1 cellular context compared by ENCODE assay signal in the genomic region with DNA sequence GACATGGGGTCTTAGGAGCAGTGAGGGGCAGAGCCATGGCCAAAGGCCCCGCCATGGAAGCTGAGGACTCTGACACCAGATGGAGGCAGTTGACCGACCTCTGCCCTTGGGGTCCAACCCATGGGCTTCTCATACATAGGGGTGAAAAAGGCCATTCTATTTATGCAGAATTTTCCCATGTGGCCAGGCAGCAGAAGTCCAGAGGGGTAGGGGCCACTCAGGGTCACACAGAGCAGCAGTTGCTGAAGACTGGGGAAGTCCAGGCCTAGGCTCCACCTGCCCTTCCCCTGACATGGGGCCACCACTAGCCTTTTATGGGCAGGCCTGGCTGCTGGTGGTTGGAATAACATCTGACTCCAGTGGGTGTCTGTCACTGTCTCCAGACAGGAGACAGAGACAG.
TF ChIP-seq lines count a peak whose summit lies in the region.

No MANE protein-coding gene starts in this region.

TF ChIP-seq in HepG2, 621 proteins besides CTCF, POLR2A, EP300 and RAD21:
- TF ChIP-seq HNF4A (CRISPR knock-in tag; IDR thresholded peaks at IDR 0.05) (0 out of 2 replicates have a peak, but pooled peaks have one; percentile 4), DNMT1 (CRISPR knock-in tag; IDR thresholded peaks at IDR 0.05) (no peak), SRF (IDR thresholded peaks at IDR 0.05; ENCODE audit: low read depth, low read length) (peak; percentile 81), AKAP8 (CRISPR knock-in tag; IDR thresholded peaks at IDR 0.05) (no peak), ZBTB21 (CRISPR knock-in tag; IDR thresholded peaks at IDR 0.05) (no peak), HHEX (CRISPR knock-in tag; IDR thresholded peaks at IDR 0.05) (no peak), ZNF543 (CRISPR knock-in tag; IDR thresholded peaks at IDR 0.05) (no peak), PLRG1 (conservative IDR thresholded peaks at IDR 0.05) (no peak), CREM (IDR thresholded peaks at IDR 0.05) (no peak), CREM (CRISPR knock-in tag; IDR thresholded peaks at IDR 0.05) (no peak), ZNF83 (CRISPR knock-in tag; IDR thresholded peaks at IDR 0.05; ENCODE audit: borderline replicate concordance) (no peak), XRCC5 (optimal IDR thresholded peaks at IDR 0.05; ENCODE audit: low read length) (no peak), ZNF703 (CRISPR knock-in tag; IDR thresholded peaks at IDR 0.05; ENCODE audit: borderline replicate concordance) (no peak), THAP11 (CRISPR knock-in tag; IDR thresholded peaks at IDR 0.05) (no peak), ZNF451 (CRISPR knock-in tag; IDR thresholded peaks at IDR 0.05) (no peak)
- TF ChIP-seq, protein P1, sequence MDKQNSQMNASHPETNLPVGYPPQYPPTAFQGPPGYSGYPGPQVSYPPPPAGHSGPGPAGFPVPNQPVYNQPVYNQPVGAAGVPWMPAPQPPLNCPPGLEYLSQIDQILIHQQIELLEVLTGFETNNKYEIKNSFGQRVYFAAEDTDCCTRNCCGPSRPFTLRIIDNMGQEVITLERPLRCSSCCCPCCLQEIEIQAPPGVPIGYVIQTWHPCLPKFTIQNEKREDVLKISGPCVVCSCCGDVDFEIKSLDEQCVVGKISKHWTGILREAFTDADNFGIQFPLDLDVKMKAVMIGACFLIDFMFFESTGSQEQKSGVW (CRISPR knock-in tag; IDR thresholded peaks at IDR 0.05; ENCODE audit: borderline replicate concordance): no peak
- TF ChIP-seq, protein P2, sequence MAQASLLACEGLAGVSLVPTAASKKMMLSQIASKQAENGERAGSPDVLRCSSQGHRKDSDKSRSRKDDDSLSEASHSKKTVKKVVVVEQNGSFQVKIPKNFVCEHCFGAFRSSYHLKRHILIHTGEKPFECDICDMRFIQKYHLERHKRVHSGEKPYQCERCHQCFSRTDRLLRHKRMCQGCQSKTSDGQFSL (CRISPR knock-in tag; IDR thresholded peaks at IDR 0.05): no peak
- TF ChIP-seq, protein P3, sequence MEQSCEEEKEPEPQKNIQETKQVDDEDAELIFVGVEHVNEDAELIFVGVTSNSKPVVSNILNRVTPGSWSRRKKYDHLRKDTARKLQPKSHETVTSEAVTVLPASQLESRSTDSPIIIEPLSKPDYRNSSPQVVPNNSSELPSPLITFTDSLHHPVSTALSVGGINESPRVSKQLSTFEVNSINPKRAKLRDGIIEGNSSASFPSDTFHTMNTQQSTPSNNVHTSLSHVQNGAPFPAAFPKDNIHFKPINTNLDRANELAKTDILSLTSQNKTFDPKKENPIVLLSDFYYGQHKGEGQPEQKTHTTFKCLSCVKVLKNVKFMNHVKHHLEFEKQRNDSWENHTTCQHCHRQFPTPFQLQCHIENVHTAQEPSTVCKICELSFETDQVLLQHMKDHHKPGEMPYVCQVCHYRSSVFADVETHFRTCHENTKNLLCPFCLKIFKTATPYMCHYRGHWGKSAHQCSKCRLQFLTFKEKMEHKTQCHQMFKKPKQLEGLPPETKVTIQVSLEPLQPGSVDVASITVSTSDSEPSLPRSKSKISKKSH (CRISPR knock-in tag; IDR thresholded peaks at IDR 0.05; ENCODE audit: borderline replicate concordance): no peak
- TF ChIP-seq, protein P4, sequence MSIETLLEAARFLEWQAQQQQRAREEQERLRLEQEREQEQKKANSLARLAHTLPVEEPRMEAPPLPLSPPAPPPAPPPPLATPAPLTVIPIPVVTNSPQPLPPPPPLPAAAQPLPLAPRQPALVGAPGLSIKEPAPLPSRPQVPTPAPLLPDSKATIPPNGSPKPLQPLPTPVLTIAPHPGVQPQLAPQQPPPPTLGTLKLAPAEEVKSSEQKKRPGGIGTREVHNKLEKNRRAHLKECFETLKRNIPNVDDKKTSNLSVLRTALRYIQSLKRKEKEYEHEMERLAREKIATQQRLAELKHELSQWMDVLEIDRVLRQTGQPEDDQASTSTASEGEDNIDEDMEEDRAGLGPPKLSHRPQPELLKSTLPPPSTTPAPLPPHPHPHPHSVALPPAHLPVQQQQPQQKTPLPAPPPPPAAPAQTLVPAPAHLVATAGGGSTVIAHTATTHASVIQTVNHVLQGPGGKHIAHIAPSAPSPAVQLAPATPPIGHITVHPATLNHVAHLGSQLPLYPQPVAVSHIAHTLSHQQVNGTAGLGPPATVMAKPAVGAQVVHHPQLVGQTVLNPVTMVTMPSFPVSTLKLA (IDR thresholded peaks at IDR 0.05): no peak
